In the genomic region with DNA sequence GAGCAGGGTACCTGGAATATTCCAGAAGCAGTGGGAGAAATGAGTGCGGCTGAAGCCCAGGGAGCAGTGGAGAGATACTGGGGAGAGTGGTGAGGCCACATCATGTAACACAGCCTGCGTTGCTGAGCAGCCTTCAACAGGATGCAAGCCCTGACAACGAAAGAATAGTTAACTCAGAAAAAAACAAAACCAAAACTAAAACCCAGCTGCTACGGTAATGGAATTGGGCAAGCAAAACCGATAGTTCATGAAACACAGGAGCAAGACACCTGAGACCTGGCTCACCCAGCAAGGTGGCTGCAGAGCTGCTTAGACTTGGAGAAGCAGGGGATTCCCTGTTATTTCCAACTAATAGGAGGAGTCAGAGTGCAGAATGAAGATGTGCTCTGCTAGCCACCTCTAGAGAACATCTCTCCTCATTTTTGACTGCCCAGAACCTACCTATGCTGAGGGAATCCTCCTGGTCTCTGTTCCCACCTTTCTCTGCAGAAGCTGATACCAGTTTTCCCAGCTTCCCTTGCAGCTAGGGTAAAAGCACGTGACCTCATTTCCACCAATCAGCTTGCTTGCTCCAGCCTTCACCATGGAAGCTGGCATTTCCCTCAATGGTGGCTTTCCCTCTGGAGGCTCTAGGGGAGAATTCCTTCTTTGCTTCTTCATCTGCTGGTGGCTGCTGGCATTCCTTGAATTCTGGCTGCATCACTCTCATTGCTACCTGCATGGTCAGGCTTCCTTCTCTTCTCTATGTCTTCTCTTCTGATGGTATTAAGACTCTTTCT, we compare ENCODE assay signal across 10 cellular contexts. TPM values are rescaled to one million over a fixed set of nuclear protein-coding genes. Genes with fewer than 3 reads are reported as not detected.
DNase-seq lines count a peak whose midpoint lies in the region; ATAC-seq and TF ChIP-seq lines count a peak whose summit lies in the region.
"Had no signal": no experiment of that assay in that cellular context is flagged by ENCODE, and none has a peak within 500 bp of the region (broad histone marks: within the 10 kb centered on the region; RNA-seq: fewer than 3 reads in every experiment).

No MANE protein-coding gene starts in this region.

- peaks cover 1% of the 10 kb centered on the region for H3K36me3 Mint-ChIP-seq in T-helper 2 cell treated with Interferon-gamma antibody and Interleukin-4, amounts not matched to agents 5 μg/mL and 100 μg/mL, for 36 hours (ENCODE audit: low read depth)
- H3K36me3 Mint-ChIP-seq in endodermal cell (ENCODE audit: low read depth), result no peaks in the 10 kb centered on the region
- H3K36me3 Mint-ChIP-seq in HFFc6 (ENCODE audit: low read depth), result peaks cover 5% of the 10 kb centered on the region; the same call in 1 of the 2 replicates
- H3K36me3 Mint-ChIP-seq: brain had no signal

- H3K79me2 ChIP-seq in OCI-LY7 (ENCODE audit: insufficient read depth, low read depth, low read length), result no peaks in the 10 kb centered on the region

- intact Hi-C loops in OCI-LY7 (cut with micrococcal nuclease; ENCODE audit: unreplicated experiment), result no loop called here

- peaks cover 4% of the 10 kb centered on the region for H3K9me3 Mint-ChIP-seq in T-helper 2 cell treated with Interferon-gamma antibody and Interleukin-4, amounts not matched to agents 5 μg/mL and 100 μg/mL, for 36 hours
- H3K9me3 Mint-ChIP-seq in endodermal cell, result peaks cover 15% of the 10 kb centered on the region
- peaks cover 9% of the 10 kb centered on the region for H3K9me3 Mint-ChIP-seq in HFFc6

- H3K27ac Mint-ChIP-seq in T-helper 2 cell treated with Interferon-gamma antibody and Interleukin-4, amounts not matched to agents 5 μg/mL and 100 μg/mL, for 36 hours, result peak overlapping the region; percentile 85
- H3K27ac Mint-ChIP-seq in endodermal cell, result no peak overlapping the region
- no peak overlapping the region for H3K27ac Mint-ChIP-seq in HFFc6
- H3K27ac Mint-ChIP-seq: brain had no signal

- H3K27ac ChIP-seq in mucosa of rectum (ENCODE audit: low read depth in 2 of 2, low read length in 2 of 2) (peak overlapping the region in 1 of 2 donors; percentile 38), endodermal cell (ENCODE audit: low read depth, low read length) (no peak overlapping the region), OCI-LY7 (ENCODE audit: low read depth, low read length, poor library complexity, severe bottlenecking) (no peak overlapping the region)

- no peaks in the 10 kb centered on the region for H3K4me1 ChIP-seq in mucosa of rectum (ENCODE audit: control insufficient read depth in 2 of 2, insufficient read depth in 2 of 2, low read length in 2 of 2)
- no peaks in the 10 kb centered on the region for H3K4me1 ChIP-seq in endodermal cell (ENCODE audit: control insufficient read depth, insufficient read depth, low read length)
- no peaks in the 10 kb centered on the region for H3K4me1 ChIP-seq in OCI-LY7 (ENCODE audit: insufficient read depth, low read length, poor library complexity, severe bottlenecking)

- H3K27me3 ChIP-seq in mucosa of rectum (ENCODE audit: control insufficient read depth in 2 of 2, insufficient read depth in 2 of 2, low read length in 2 of 2) (no peaks in the 10 kb centered on the region), endodermal cell (ENCODE audit: control insufficient read depth, insufficient read depth, low read length, poor library complexity, severe bottlenecking) (no peaks in the 10 kb centered on the region)

- H3K4me2 ChIP-seq in OCI-LY7 (ENCODE audit: low read length), result no peak overlapping the region

- peak; percentile 94 for ATAC-seq in GM18517 (IDR thresholded peaks at IDR 0.05; ENCODE audit: unreplicated experiment)
- ATAC-seq in HG02678 (IDR thresholded peaks at IDR 0.05; ENCODE audit: unreplicated experiment), result peak; percentile 75

- no peak for TF ChIP-seq CTCF in endodermal cell (conservative IDR thresholded peaks at IDR 0.05)
- TF ChIP-seq CTCF in OCI-LY7 (conservative IDR thresholded peaks at IDR 0.05; ENCODE audit: low read length), result no peak
- no peak for TF ChIP-seq CTCF in HFFc6 (IDR thresholded peaks at IDR 0.05)

- H4K20me1 ChIP-seq in OCI-LY7 (ENCODE audit: insufficient read depth, low read length), result no peaks in the 10 kb centered on the region

- H3K9ac ChIP-seq in mucosa of rectum (ENCODE audit: low read depth in 1 of 2, low read length in 2 of 2), result no peak overlapping the region
- no peak overlapping the region for H3K9ac ChIP-seq in endodermal cell (ENCODE audit: extremely low read depth, low read length, poor library complexity, severe bottlenecking)

- peak; percentile 13 for DNase-seq in T-helper 2 cell treated with Interferon-gamma antibody and Interleukin-4, amounts not matched to agents 5 μg/mL and 100 μg/mL, for 36 hours (ENCODE audit: low spot score)
- no peak for DNase-seq in endodermal cell
- DNase-seq in OCI-LY7 (ENCODE audit: low spot score), result no peak
- DNase-seq in NAMALWA (ENCODE audit: low spot score), result no peak
- no peak for DNase-seq in HFFc6
- DNase-seq: NCI-H524 had no signal

- 91 to 96% methylated on average over 4 to 6 of the region's 6 CpGs for WGBS in endodermal cell (ENCODE audit: insufficient coverage in 1 of 2, insufficient read length in 1 of 2), 2 experiments

- no TSS peak for BruUV-seq in OCI-LY7 (replicated peaks; lab: Mats Ljungman, UMichigan)

- POLR2A ChIA-PET in OCI-LY7 (lab: Charles Lee), result interaction anchor here (0.6 to 0.9 kb wide), 2 partner anchors 46 to 140 kb away, joined by 3 read pairs; no protein-coding TSS in a partner anchor

- H3K4me3 ChIP-seq in mucosa of rectum (ENCODE audit: low read length in 2 of 2) (peak overlapping the region; percentile 11 to 34), endodermal cell (ENCODE audit: low read length) (no peak overlapping the region), OCI-LY7 (ENCODE audit: low read depth, low read length, poor library complexity, severe bottlenecking) (no peak overlapping the region)

- H3K9me3 ChIP-seq in mucosa of rectum (ENCODE audit: control insufficient read depth in 2 of 2, low read length in 2 of 2) (no peaks in the 10 kb centered on the region), endodermal cell (ENCODE audit: control insufficient read depth, low read length) (no peaks in the 10 kb centered on the region), OCI-LY7 (ENCODE audit: low read length) (0 out of 2 replicates have a peak, but pooled peaks cover 4% of the 10 kb centered on the region)

- H3K4me1 Mint-ChIP-seq in T-helper 2 cell treated with Interferon-gamma antibody and Interleukin-4, amounts not matched to agents 5 μg/mL and 100 μg/mL, for 36 hours (ENCODE audit: low read depth), result peaks cover 13% of the 10 kb centered on the region
- H3K4me1 Mint-ChIP-seq in endodermal cell (no peaks in the 10 kb centered on the region), HFFc6 (ENCODE audit: low read depth) (peaks cover 8% of the 10 kb centered on the region)
- H3K4me1 Mint-ChIP-seq: brain had no signal

- H3K27me3 Mint-ChIP-seq in T-helper 2 cell treated with Interferon-gamma antibody and Interleukin-4, amounts not matched to agents 5 μg/mL and 100 μg/mL, for 36 hours (ENCODE audit: low read depth), result peaks cover 2% of the 10 kb centered on the region
- peaks cover 2% of the 10 kb centered on the region for H3K27me3 Mint-ChIP-seq in endodermal cell (ENCODE audit: insufficient read depth)
- peaks cover 5% of the 10 kb centered on the region for H3K27me3 Mint-ChIP-seq in HFFc6 (ENCODE audit: insufficient read depth)

- H2AFZ ChIP-seq in OCI-LY7 (ENCODE audit: low read length), result no peak overlapping the region

- CTCF ChIA-PET in OCI-LY7 (lab: Charles Lee; ENCODE audit: unreplicated experiment), result no interaction called here

- H3K36me3 ChIP-seq in mucosa of rectum (ENCODE audit: control insufficient read depth in 2 of 2, insufficient read depth in 2 of 2, low read length in 2 of 2) (no peaks in the 10 kb centered on the region), endodermal cell (ENCODE audit: control insufficient read depth, insufficient read depth, low read length) (no peaks in the 10 kb centered on the region), OCI-LY7 (ENCODE audit: insufficient read depth, low read length) (no peaks in the 10 kb centered on the region)

- H3K9me2 ChIP-seq in OCI-LY7 (ENCODE audit: insufficient read depth, low read length), result no peaks in the 10 kb centered on the region

- peak overlapping the region; percentile 80 for H3K4me3 Mint-ChIP-seq in T-helper 2 cell treated with Interferon-gamma antibody and Interleukin-4, amounts not matched to agents 5 μg/mL and 100 μg/mL, for 36 hours
- H3K4me3 Mint-ChIP-seq in endodermal cell (no peak overlapping the region), HFFc6 (no peak overlapping the region; the same call in 1 of the 2 replicates)
- H3K4me3 Mint-ChIP-seq: brain had no signal

RNA-seq across cellular contexts. Expression of a gene that starts 59.4 kb away (rescaled TPM):
- total RNA-seq in endodermal cell (10 to 100 TPM; 26.8 to 28.5 TPM), OCI-LY7 (2022) (42.1 and 50.0 TPM in 2 replicates)
- polyA plus RNA-seq in endodermal cell (2013, experiment 1 of 2), result 11.9 TPM
- 13.2 TPM for polyA plus RNA-seq in endodermal cell (2013, experiment 2 of 2)
- total RNA-seq in OCI-LY7 (2014; rRNA removed; shearing (Covaris generic)), result 22.7 and 36.3 TPM in 2 replicates
- total RNA-seq in HFFc6 (2021; fragmentation: NEBNext Ultra II Directional; extraction: Animal tissue kit (Norgen Biotek cat#: 25700)), result 10 to 100 TPM; 22.0 to 51.1 (median 27.5) TPM

Comparison
In these comparisons a context has a peak if more than half of its experiments do, and no peak if none do; other contexts are left out.
1. H3K4me3 ChIP-seq: peak in mucosa of rectum (2 of 2); none in endodermal cell (single experiment) and OCI-LY7 (single experiment).